Comparison of ENCODE assay signal across 8 cellular contexts in genomic region chr9:100098887-100099721, GRCh38. TPM values are rescaled to one million over a fixed set of nuclear protein-coding genes. Genes with fewer than 3 reads are reported as not detected.
DNase-seq lines count a peak whose midpoint lies in the region; ATAC-seq and TF ChIP-seq lines count a peak whose summit lies in the region.

TSS of gene ERP44 (minus strand) at chr9:100099000. CDS start at chr9:100098840, 160 bp downstream.
A gene with protein sequence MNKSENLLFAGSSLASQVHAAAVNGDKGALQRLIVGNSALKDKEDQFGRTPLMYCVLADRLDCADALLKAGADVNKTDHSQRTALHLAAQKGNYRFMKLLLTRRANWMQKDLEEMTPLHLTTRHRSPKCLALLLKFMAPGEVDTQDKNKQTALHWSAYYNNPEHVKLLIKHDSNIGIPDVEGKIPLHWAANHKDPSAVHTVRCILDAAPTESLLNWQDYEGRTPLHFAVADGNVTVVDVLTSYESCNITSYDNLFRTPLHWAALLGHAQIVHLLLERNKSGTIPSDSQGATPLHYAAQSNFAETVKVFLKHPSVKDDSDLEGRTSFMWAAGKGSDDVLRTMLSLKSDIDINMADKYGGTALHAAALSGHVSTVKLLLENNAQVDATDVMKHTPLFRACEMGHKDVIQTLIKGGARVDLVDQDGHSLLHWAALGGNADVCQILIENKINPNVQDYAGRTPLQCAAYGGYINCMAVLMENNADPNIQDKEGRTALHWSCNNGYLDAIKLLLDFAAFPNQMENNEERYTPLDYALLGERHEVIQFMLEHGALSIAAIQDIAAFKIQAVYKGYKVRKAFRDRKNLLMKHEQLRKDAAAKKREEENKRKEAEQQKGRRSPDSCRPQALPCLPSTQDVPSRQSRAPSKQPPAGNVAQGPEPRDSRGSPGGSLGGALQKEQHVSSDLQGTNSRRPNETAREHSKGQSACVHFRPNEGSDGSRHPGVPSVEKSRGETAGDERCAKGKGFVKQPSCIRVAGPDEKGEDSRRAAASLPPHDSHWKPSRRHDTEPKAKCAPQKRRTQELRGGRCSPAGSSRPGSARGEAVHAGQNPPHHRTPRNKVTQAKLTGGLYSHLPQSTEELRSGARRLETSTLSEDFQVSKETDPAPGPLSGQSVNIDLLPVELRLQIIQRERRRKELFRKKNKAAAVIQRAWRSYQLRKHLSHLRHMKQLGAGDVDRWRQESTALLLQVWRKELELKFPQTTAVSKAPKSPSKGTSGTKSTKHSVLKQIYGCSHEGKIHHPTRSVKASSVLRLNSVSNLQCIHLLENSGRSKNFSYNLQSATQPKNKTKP (plus strand): TSS chr9:100099243. CDS start chr9:100104522, 5,279 bp downstream.

- DNase-seq in GM12864 (ENCODE audit: low read depth) (peak; percentile 97), NCI-H1417 (lab: John Stamatoyannopoulos, UW) (peak; percentile 95 to 100 (median 99)), SW 1271 (lab: John Stamatoyannopoulos, UW) (peak; percentile 100), Right ventricle myocardium inferior (ENCODE audit: missing footprints) (peak; percentile 99), ovary (peak; percentile 97 to 99 (median 98)), thyroid gland (peak; percentile 99 to 100)
- peak; percentile 96 for DNase-seq in activated naive CD8-positive, alpha-beta T cell treated with anti-CD3 and anti-CD28 coated beads, Interleukin-2, amount 50 U/mL, for 16 hours (ENCODE audit: low read depth, low spot score)

- peak; percentile 56 for TF ChIP-seq POLR2A in ovary (IDR thresholded peaks at IDR 0.05)
- TF ChIP-seq POLR2A in thyroid gland (IDR thresholded peaks at IDR 0.05) = peak in 1 of 2 donors; percentile 87

- H3K27ac ChIP-seq in ovary (peak within 1 kb of the TSS; percentile 50 to 79), thyroid gland (peak within 1 kb of the TSS; percentile 74 to 93 (median 88))

- WGBS in ovary, 3 donors = 0 to 1% (median 1%) methylated on average over 52 to 54 of the region's 54 CpGs
- 1 to 2% methylated on average over 23 to 42 of the region's 54 CpGs for WGBS in thyroid gland, 2 donors

- intact Hi-C loops in Right ventricle myocardium inferior (cut with DNase I) (no loop called here), ovary (cut with DNase I) (no loop called here), thyroid gland (cut with DNase I) (loop anchor here (5.0 kb wide), 1 partner anchor 192 kb away; the partner anchor contains the start of gene STX17)

- ATAC-seq in HG02759 (IDR thresholded peaks at IDR 0.05; ENCODE audit: unreplicated experiment) (peak; percentile 99), Right ventricle myocardium inferior (peak; percentile 99)

- TF ChIP-seq CTCF in GM12864 (IDR thresholded peaks at IDR 0.05; ENCODE audit: low read depth, low read length, missing control alignments) (no peak), ovary (IDR thresholded peaks at IDR 0.05) (no peak), thyroid gland (IDR thresholded peaks at IDR 0.05) (no peak)

- H3K4me3 ChIP-seq in GM12864 (ENCODE audit: low read depth, low read length) (peak within 1 kb of the TSS; percentile 90), ovary (peak within 1 kb of the TSS; percentile 63), thyroid gland (replicated peaks in 1 of 3) (peak within 1 kb of the TSS; percentile 70 to 100 (median 82))

- no peak for TF ChIP-seq EP300 in ovary (IDR thresholded peaks at IDR 0.05)

- H3K4me1 ChIP-seq in ovary (ENCODE audit: insufficient read depth) (peaks cover 3% of the 10 kb centered on the region), thyroid gland (peaks cover 8 to 15% of the 10 kb centered on the region in 2 donors)

- H3K27me3 ChIP-seq in ovary (no peaks in the 10 kb centered on the region), thyroid gland (no peaks in the 10 kb centered on the region)

- H3K36me3 ChIP-seq in ovary (no peaks in the 10 kb centered on the region), thyroid gland (peaks cover 0 to 2% of the 10 kb centered on the region in 2 donors)

- H3K9me3 ChIP-seq in ovary (no peaks in the 10 kb centered on the region), thyroid gland (no peaks in the 10 kb centered on the region)

RNA-seq across cellular contexts. Expression of gene ERP44, which starts in this region (rescaled TPM):
- total RNA-seq in Right ventricle myocardium inferior (15.9 TPM), ovary (10 to 100 TPM in 5 of 7 donors, 1 to 10 TPM in 2; 7.0 to 16.6 (median 11.8) TPM), thyroid gland (10 to 100 TPM; 23.7 to 36.2 (median 29.0) TPM)
- 10 to 100 TPM; 13.3 to 26.4 TPM for polyA plus RNA-seq in ovary

RNA-seq across cellular contexts. Expression of the second gene that starts in this region (rescaled TPM):
- total RNA-seq in Right ventricle myocardium inferior (6.9 TPM), ovary (10 to 100 TPM; 21.0 to 28.4 (median 23.3) TPM), thyroid gland (10 to 100 TPM; 37.0 to 56.6 (median 45.6) TPM)
- polyA plus RNA-seq in ovary = 10 to 100 TPM in 1 of 2 donors, 1 to 10 TPM in 1; 7.7 to 16.0 TPM

Comparison
In these comparisons a context has a peak if more than half of its experiments do, and no peak if none do; other contexts are left out.
1. Peak in every context shown above with its lines: DNase-seq, ATAC-seq, H3K4me3 ChIP-seq and H3K27ac ChIP-seq.